2 cellular contexts compared by ENCODE assay signal in genomic region chr13:113532156-113532806, GRCh38.
TF ChIP-seq lines count a peak whose summit lies in the region.

No MANE protein-coding gene starts in this region.

TF ChIP-seq in IMR-90, 13 proteins besides CTCF, POLR2A, EP300 and RAD21:
- no peak for TF ChIP-seq MXI1 (IDR thresholded peaks at IDR 0.05; ENCODE audit: borderline replicate concordance, low read depth, low read length)
- TF ChIP-seq BHLHE40 (IDR thresholded peaks at IDR 0.05; ENCODE audit: low read depth, low read length): no peak
- no peak for TF ChIP-seq FOS (IDR thresholded peaks at IDR 0.05; ENCODE audit: low read depth, low read length)
- no peak for TF ChIP-seq RFX5 (IDR thresholded peaks at IDR 0.05; ENCODE audit: low read depth, low read length)
- TF ChIP-seq USF2 (IDR thresholded peaks at IDR 0.05; ENCODE audit: low read depth, low read length): no peak
- no peak for TF ChIP-seq MAZ (IDR thresholded peaks at IDR 0.05; ENCODE audit: borderline replicate concordance, low read depth, low read length)
- TF ChIP-seq CHD1 (IDR thresholded peaks at IDR 0.05; ENCODE audit: low read depth, low read length): no peak
- TF ChIP-seq MAFK (IDR thresholded peaks at IDR 0.05; ENCODE audit: low read depth, low read length): no peak
- no peak for TF ChIP-seq NFE2L2 (IDR thresholded peaks at IDR 0.05; ENCODE audit: low read depth, low read length)
- TF ChIP-seq ELK1 (IDR thresholded peaks at IDR 0.05; ENCODE audit: borderline replicate concordance, low read depth, low read length): no peak
- TF ChIP-seq CEBPB (IDR thresholded peaks at IDR 0.05; ENCODE audit: low read depth, low read length): no peak

TF ChIP-seq in H1, 55 proteins besides CTCF, POLR2A, EP300 and RAD21:
- TF ChIP-seq EZH2 (IDR thresholded peaks at IDR 0.05; ENCODE audit: low read depth, low read length, severe bottlenecking): no peak
- TF ChIP-seq CHD1 (IDR thresholded peaks at IDR 0.05; ENCODE audit: low read depth, low read length): no peak
- TF ChIP-seq CEBPB (IDR thresholded peaks at IDR 0.05; ENCODE audit: low read depth, low read length): no peak
- no peak for TF ChIP-seq SAP30 (IDR thresholded peaks at IDR 0.05; ENCODE audit: insufficient read depth, insufficient replicate concordance, low read length)
- no peak for TF ChIP-seq CBX5 (IDR thresholded peaks at IDR 0.05; ENCODE audit: low read depth, low read length)
- TF ChIP-seq HDAC6 (IDR thresholded peaks at IDR 0.05; ENCODE audit: low read depth, low read length): no peak
- no peak for TF ChIP-seq FOSL1 (IDR thresholded peaks at IDR 0.05; ENCODE audit: insufficient read depth, low read depth, low read length)
- peak; percentile 68; the same call in 1 of the 2 replicates for TF ChIP-seq POLR2AphosphoS5 (IDR thresholded peaks at IDR 0.05; ENCODE audit: low read depth, low read length)
- TF ChIP-seq SIX5 (IDR thresholded peaks at IDR 0.05; ENCODE audit: low read depth, low read length): no peak
- no peak for TF ChIP-seq SRF (IDR thresholded peaks at IDR 0.05; ENCODE audit: low read depth, low read length)
- TF ChIP-seq TBP (IDR thresholded peaks at IDR 0.05; ENCODE audit: low read depth, low read length): 0 out of 2 replicates have a peak, but pooled peaks have one; percentile 11
- 0 out of 2 replicates have a peak, but pooled peaks have one; percentile 23 for TF ChIP-seq POU5F1 (IDR thresholded peaks at IDR 0.05; ENCODE audit: low read depth, low read length)
- 0 out of 2 replicates have a peak, but pooled peaks have one; percentile 66 for TF ChIP-seq TCF12 (IDR thresholded peaks at IDR 0.05; ENCODE audit: low read depth, low read length)
- no peak for TF ChIP-seq CBX8 (IDR thresholded peaks at IDR 0.05; ENCODE audit: borderline replicate concordance, low read depth, low read length)
- no peak for TF ChIP-seq TAF7 (optimal IDR thresholded peaks at IDR 0.05; ENCODE audit: borderline replicate concordance, low read depth, low read length)
- TF ChIP-seq RXRA (IDR thresholded peaks at IDR 0.05; ENCODE audit: insufficient read depth, low read depth, low read length): no peak
- no peak for TF ChIP-seq TAF1 (IDR thresholded peaks at IDR 0.05; ENCODE audit: low read depth, low read length)
- TF ChIP-seq BCL11A (IDR thresholded peaks at IDR 0.05; ENCODE audit: low read depth in 2 of 2, low read length in 2 of 2): no peak
- no peak for TF ChIP-seq HDAC2 (IDR thresholded peaks at IDR 0.05; ENCODE audit: borderline replicate concordance in 1 of 2, low read depth in 2 of 2, low read length in 2 of 2)
- no peak for TF ChIP-seq BACH1 (IDR thresholded peaks at IDR 0.05; ENCODE audit: low read length)
- no peak for TF ChIP-seq SIRT6 (IDR thresholded peaks at IDR 0.05; ENCODE audit: low read length)
- no peak for TF ChIP-seq SP2 (IDR thresholded peaks at IDR 0.05; ENCODE audit: low read length)
- TF ChIP-seq ATF2 (IDR thresholded peaks at IDR 0.05; ENCODE audit: low read length): no peak
- 0 out of 2 replicates have a peak, but pooled peaks have one; percentile 43 for TF ChIP-seq YY1 (IDR thresholded peaks at IDR 0.05; ENCODE audit: low read depth, low read length)
- no peak for TF ChIP-seq KDM4A (IDR thresholded peaks at IDR 0.05; ENCODE audit: low read depth, low read length, severe bottlenecking)
- peak; percentile 45 for TF ChIP-seq RBBP5 (IDR thresholded peaks at IDR 0.05; ENCODE audit: borderline replicate concordance, low read depth, low read length)
- TF ChIP-seq NRF1 (IDR thresholded peaks at IDR 0.05; ENCODE audit: low read depth, low read length): no peak
- TF ChIP-seq CTBP2 (IDR thresholded peaks at IDR 0.05; ENCODE audit: borderline replicate concordance, insufficient read depth, insufficient read length, low read length): no peak
- no peak for TF ChIP-seq KDM5A (IDR thresholded peaks at IDR 0.05; ENCODE audit: low read length)
- TF ChIP-seq MAFK (IDR thresholded peaks at IDR 0.05; ENCODE audit: low read depth, low read length): no peak
- no peak for TF ChIP-seq USF2 (IDR thresholded peaks at IDR 0.05; ENCODE audit: low read length)
- no peak for TF ChIP-seq BRCA1 (IDR thresholded peaks at IDR 0.05; ENCODE audit: low read depth, low read length)
- peak; percentile 90 for TF ChIP-seq SP1 (IDR thresholded peaks at IDR 0.05; ENCODE audit: low read depth, low read length)
- TF ChIP-seq E2F6 (IDR thresholded peaks at IDR 0.05): no peak
- TF ChIP-seq SP4 (IDR thresholded peaks at IDR 0.05; ENCODE audit: low read length): no peak
- TF ChIP-seq ATF3 (IDR thresholded peaks at IDR 0.05; ENCODE audit: insufficient read depth, low read depth, low read length): no peak
- no peak for TF ChIP-seq CHD2 (IDR thresholded peaks at IDR 0.05; ENCODE audit: low read length)
- TF ChIP-seq ZNF274 (IDR thresholded peaks at IDR 0.05; ENCODE audit: borderline replicate concordance, extremely low read depth, low read length): no peak
- no peak for TF ChIP-seq JUND (IDR thresholded peaks at IDR 0.05; ENCODE audit: low read length)
- TF ChIP-seq RFX5 (IDR thresholded peaks at IDR 0.05; ENCODE audit: borderline replicate concordance, low read depth, low read length): no peak
- no peak for TF ChIP-seq SIN3A (conservative IDR thresholded peaks at IDR 0.05 in 1 of 2, IDR thresholded peaks at IDR 0.05 in 1 of 2; ENCODE audit: low read depth in 1 of 2, low read length in 2 of 2)
- TF ChIP-seq GABPA (IDR thresholded peaks at IDR 0.05; ENCODE audit: borderline replicate concordance, insufficient read depth, low read length): peak; percentile 6; the same call in 1 of the 2 replicates
- TF ChIP-seq KDM1A (IDR thresholded peaks at IDR 0.05; ENCODE audit: borderline replicate concordance, low read length): no peak
- no peak for TF ChIP-seq NANOG (IDR thresholded peaks at IDR 0.05; ENCODE audit: insufficient read depth, low read depth, low read length, poor library complexity, severe bottlenecking)
- TF ChIP-seq PHF8 (conservative IDR thresholded peaks at IDR 0.05; ENCODE audit: low read depth, low read length): no peak
- TF ChIP-seq TEAD4 (IDR thresholded peaks at IDR 0.05; ENCODE audit: low read depth, low read length): peak; percentile 100
- TF ChIP-seq, protein P1, sequence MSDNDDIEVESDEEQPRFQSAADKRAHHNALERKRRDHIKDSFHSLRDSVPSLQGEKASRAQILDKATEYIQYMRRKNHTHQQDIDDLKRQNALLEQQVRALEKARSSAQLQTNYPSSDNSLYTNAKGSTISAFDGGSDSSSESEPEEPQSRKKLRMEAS (IDR thresholded peaks at IDR 0.05): no peak
- TF ChIP-seq JUN (IDR thresholded peaks at IDR 0.05; ENCODE audit: low read depth, low read length): no peak
- TF ChIP-seq ASH2L (IDR thresholded peaks at IDR 0.05; ENCODE audit: low read length): peak; percentile 46
- TF ChIP-seq EGR1 (IDR thresholded peaks at IDR 0.05; ENCODE audit: borderline replicate concordance, low read depth, low read length): peak; percentile 75
- TF ChIP-seq SUZ12 (IDR thresholded peaks at IDR 0.05; ENCODE audit: low read length): no peak
- TF ChIP-seq RNF2 (IDR thresholded peaks at IDR 0.05; ENCODE audit: borderline replicate concordance, low read depth, low read length, missing control alignments, poor library complexity, severe bottlenecking): no peak
- TF ChIP-seq GTF2F1 (IDR thresholded peaks at IDR 0.05; ENCODE audit: borderline replicate concordance, low read depth, low read length): no peak
- TF ChIP-seq, protein P2, sequence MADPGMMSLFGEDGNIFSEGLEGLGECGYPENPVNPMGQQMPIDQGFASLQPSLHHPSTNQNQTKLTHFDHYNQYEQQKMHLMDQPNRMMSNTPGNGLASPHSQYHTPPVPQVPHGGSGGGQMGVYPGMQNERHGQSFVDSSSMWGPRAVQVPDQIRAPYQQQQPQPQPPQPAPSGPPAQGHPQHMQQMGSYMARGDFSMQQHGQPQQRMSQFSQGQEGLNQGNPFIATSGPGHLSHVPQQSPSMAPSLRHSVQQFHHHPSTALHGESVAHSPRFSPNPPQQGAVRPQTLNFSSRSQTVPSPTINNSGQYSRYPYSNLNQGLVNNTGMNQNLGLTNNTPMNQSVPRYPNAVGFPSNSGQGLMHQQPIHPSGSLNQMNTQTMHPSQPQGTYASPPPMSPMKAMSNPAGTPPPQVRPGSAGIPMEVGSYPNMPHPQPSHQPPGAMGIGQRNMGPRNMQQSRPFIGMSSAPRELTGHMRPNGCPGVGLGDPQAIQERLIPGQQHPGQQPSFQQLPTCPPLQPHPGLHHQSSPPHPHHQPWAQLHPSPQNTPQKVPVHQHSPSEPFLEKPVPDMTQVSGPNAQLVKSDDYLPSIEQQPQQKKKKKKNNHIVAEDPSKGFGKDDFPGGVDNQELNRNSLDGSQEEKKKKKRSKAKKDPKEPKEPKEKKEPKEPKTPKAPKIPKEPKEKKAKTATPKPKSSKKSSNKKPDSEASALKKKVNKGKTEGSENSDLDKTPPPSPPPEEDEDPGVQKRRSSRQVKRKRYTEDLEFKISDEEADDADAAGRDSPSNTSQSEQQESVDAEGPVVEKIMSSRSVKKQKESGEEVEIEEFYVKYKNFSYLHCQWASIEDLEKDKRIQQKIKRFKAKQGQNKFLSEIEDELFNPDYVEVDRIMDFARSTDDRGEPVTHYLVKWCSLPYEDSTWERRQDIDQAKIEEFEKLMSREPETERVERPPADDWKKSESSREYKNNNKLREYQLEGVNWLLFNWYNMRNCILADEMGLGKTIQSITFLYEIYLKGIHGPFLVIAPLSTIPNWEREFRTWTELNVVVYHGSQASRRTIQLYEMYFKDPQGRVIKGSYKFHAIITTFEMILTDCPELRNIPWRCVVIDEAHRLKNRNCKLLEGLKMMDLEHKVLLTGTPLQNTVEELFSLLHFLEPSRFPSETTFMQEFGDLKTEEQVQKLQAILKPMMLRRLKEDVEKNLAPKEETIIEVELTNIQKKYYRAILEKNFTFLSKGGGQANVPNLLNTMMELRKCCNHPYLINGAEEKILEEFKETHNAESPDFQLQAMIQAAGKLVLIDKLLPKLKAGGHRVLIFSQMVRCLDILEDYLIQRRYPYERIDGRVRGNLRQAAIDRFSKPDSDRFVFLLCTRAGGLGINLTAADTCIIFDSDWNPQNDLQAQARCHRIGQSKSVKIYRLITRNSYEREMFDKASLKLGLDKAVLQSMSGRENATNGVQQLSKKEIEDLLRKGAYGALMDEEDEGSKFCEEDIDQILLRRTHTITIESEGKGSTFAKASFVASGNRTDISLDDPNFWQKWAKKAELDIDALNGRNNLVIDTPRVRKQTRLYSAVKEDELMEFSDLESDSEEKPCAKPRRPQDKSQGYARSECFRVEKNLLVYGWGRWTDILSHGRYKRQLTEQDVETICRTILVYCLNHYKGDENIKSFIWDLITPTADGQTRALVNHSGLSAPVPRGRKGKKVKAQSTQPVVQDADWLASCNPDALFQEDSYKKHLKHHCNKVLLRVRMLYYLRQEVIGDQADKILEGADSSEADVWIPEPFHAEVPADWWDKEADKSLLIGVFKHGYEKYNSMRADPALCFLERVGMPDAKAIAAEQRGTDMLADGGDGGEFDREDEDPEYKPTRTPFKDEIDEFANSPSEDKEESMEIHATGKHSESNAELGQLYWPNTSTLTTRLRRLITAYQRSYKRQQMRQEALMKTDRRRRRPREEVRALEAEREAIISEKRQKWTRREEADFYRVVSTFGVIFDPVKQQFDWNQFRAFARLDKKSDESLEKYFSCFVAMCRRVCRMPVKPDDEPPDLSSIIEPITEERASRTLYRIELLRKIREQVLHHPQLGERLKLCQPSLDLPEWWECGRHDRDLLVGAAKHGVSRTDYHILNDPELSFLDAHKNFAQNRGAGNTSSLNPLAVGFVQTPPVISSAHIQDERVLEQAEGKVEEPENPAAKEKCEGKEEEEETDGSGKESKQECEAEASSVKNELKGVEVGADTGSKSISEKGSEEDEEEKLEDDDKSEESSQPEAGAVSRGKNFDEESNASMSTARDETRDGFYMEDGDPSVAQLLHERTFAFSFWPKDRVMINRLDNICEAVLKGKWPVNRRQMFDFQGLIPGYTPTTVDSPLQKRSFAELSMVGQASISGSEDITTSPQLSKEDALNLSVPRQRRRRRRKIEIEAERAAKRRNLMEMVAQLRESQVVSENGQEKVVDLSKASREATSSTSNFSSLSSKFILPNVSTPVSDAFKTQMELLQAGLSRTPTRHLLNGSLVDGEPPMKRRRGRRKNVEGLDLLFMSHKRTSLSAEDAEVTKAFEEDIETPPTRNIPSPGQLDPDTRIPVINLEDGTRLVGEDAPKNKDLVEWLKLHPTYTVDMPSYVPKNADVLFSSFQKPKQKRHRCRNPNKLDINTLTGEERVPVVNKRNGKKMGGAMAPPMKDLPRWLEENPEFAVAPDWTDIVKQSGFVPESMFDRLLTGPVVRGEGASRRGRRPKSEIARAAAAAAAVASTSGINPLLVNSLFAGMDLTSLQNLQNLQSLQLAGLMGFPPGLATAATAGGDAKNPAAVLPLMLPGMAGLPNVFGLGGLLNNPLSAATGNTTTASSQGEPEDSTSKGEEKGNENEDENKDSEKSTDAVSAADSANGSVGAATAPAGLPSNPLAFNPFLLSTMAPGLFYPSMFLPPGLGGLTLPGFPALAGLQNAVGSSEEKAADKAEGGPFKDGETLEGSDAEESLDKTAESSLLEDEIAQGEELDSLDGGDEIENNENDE (IDR thresholded peaks at IDR 0.05; ENCODE audit: insufficient replicate concordance, low read length): no peak
- TF ChIP-seq CREB1 (IDR thresholded peaks at IDR 0.05): 0 out of 2 replicates have a peak, but pooled peaks have one; percentile 10
